14 cellular contexts compared by ENCODE assay signal in genomic region chr1:199979071-199979470, GRCh38. TPM values are rescaled to one million over a fixed set of nuclear protein-coding genes. Genes with fewer than 3 reads are reported as not detected.
"Had no signal": no experiment of that assay in that cellular context is flagged by ENCODE, and none has a peak within 500 bp of the region (broad histone marks: within the 10 kb centered on the region; RNA-seq: fewer than 3 reads in every experiment).

No MANE protein-coding gene starts in this region.

- DNase-seq: activated CD4-positive, alpha-beta T cell treated with anti-CD3 and anti-CD28 coated beads for 48 hours; activated CD8-positive, alpha-beta T cell treated with anti-CD3 and anti-CD28 coated beads for 36 hours; activated effector memory CD4-positive, alpha-beta T cell treated with Interleukin-2 at 50 U/mL for 16 hours; activated naive CD4-positive, alpha-beta T cell treated with anti-CD3 and anti-CD28 coated beads, Interleukin-2, amount 50 U/mL, for 16 hours; activated T-cell treated with anti-CD3 and anti-CD28 coated beads, Interleukin-2, amount 50 U/mL, for 4 hours; central memory CD4-positive, alpha-beta T cell; colonic mucosa; ovary; sigmoid colon; tibial artery had no signal

- H3K9me3 Mint-ChIP-seq: activated CD8-positive, alpha-beta T cell treated with anti-CD3 and anti-CD28 coated beads for 36 hours; activated T-cell treated with anti-CD3 and anti-CD28 coated beads, Interleukin-2, amount 50 U/mL, for 4 hours; stimulated activated effector memory CD8-positive, alpha-beta T cell treated with anti-CD3 and anti-CD28 coated beads, Interleukin-12 subunit alpha, Interleukin-12 subunit beta, amount 100 ng/mL, for 72 hours; WTC11 had no signal

- H3K36me3 ChIP-seq: colonic mucosa, ovary, sigmoid colon, tibial artery had no signal

- H3K9me3 ChIP-seq: colonic mucosa, ovary, sigmoid colon, tibial artery had no signal

- ATAC-seq: activated CD8-positive, alpha-beta T cell treated with anti-CD3 and anti-CD28 coated beads for 36 hours; activated T-cell treated with anti-CD3 and anti-CD28 coated beads, Interleukin-2, amount 50 U/mL, for 4 hours; esophagus mucosa; left lobe of liver; stimulated activated effector memory CD8-positive, alpha-beta T cell treated with anti-CD3 and anti-CD28 coated beads, Interleukin-12 subunit alpha, Interleukin-12 subunit beta, amount 100 ng/mL, for 72 hours; WTC11 had no signal

- H3K4me3 ChIP-seq: colonic mucosa, ovary, sigmoid colon, tibial artery had no signal

- H3K4me1 ChIP-seq: colonic mucosa, sigmoid colon, tibial artery had no signal

- H3K27ac ChIP-seq: colonic mucosa, ovary, sigmoid colon, tibial artery had no signal

- H3K27ac Mint-ChIP-seq: activated CD8-positive, alpha-beta T cell treated with anti-CD3 and anti-CD28 coated beads for 36 hours; stimulated activated effector memory CD8-positive, alpha-beta T cell treated with anti-CD3 and anti-CD28 coated beads, Interleukin-12 subunit alpha, Interleukin-12 subunit beta, amount 100 ng/mL, for 72 hours had no signal

- H3K27me3 ChIP-seq: colonic mucosa, ovary, sigmoid colon had no signal

- H3K4me1 Mint-ChIP-seq: stimulated activated effector memory CD8-positive, alpha-beta T cell treated with anti-CD3 and anti-CD28 coated beads, Interleukin-12 subunit alpha, Interleukin-12 subunit beta, amount 100 ng/mL, for 72 hours had no signal

- H3K36me3 Mint-ChIP-seq: stimulated activated effector memory CD8-positive, alpha-beta T cell treated with anti-CD3 and anti-CD28 coated beads, Interleukin-12 subunit alpha, Interleukin-12 subunit beta, amount 100 ng/mL, for 72 hours; WTC11 had no signal

- H3K4me3 Mint-ChIP-seq: activated CD8-positive, alpha-beta T cell treated with anti-CD3 and anti-CD28 coated beads for 36 hours; activated T-cell treated with anti-CD3 and anti-CD28 coated beads, Interleukin-2, amount 50 U/mL, for 4 hours; stimulated activated effector memory CD8-positive, alpha-beta T cell treated with anti-CD3 and anti-CD28 coated beads, Interleukin-12 subunit alpha, Interleukin-12 subunit beta, amount 100 ng/mL, for 72 hours; WTC11 had no signal

RNA-seq across cellular contexts. Expression of gene NR5A2, which starts 48.4 kb away (rescaled TPM):
- total RNA-seq: activated CD8-positive, alpha-beta T cell treated with anti-CD3 and anti-CD28 coated beads for 36 hours had no signal
